In the genomic region with DNA sequence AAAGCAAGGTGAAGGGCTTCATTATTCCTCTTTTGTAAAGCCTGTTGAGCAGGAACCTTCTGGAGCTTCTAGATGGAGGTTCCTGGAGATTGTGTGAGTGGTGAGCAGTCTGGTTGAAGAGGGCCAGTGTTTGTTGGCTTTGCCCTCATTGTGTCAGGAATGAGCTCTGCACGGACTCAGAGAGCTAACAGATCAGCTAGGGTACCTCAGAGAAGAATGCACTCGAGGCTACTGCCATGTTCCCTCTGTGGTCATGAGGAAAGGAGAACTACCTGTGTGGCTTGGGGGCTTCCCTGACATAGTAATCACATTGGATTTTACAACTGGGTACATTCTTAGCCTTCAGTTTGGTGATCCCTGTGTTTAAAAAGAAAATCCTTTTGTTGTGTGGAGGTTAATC, we compare ENCODE assay signal across 13 cellular contexts.
"Had no signal": no experiment of that assay in that cellular context is flagged by ENCODE, and none has a peak within 500 bp of the region (broad histone marks: within the 10 kb centered on the region; RNA-seq: fewer than 3 reads in every experiment).

No MANE protein-coding gene starts in this region.

- H3K27me3 Mint-ChIP-seq: activated T-cell treated with anti-CD3 and anti-CD28 coated beads, Interleukin-2, amount 50 U/mL, for 24 hours had no signal

- H3K36me3 ChIP-seq: ascending aorta, prostate gland, sigmoid colon, spleen, tibial nerve, WERI-Rb-1 had no signal

- H3K4me1 Mint-ChIP-seq: activated CD4-positive, alpha-beta memory T cell treated with anti-CD3 and anti-CD28 coated beads, Interleukin-2, amount 10 ng/mL, durations not matched to agents 7 days and 5 days; activated naive CD4-positive, alpha-beta T cell treated with anti-CD3 and anti-CD28 coated beads, Interleukin-2, amount 10 ng/mL, durations not matched to agents 7 days and 5 days; stimulated activated effector memory CD8-positive, alpha-beta T cell treated with anti-CD3 and anti-CD28 coated beads, Interleukin-12 subunit alpha, Interleukin-12 subunit beta, amount 100 ng/mL, for 72 hours had no signal

- ATAC-seq: esophagus mucosa had no signal

- H3K27me3 ChIP-seq: ascending aorta, sigmoid colon, spleen, tibial nerve had no signal

- H3K27ac Mint-ChIP-seq: activated CD4-positive, alpha-beta memory T cell treated with anti-CD3 and anti-CD28 coated beads, Interleukin-2, amount 10 ng/mL, durations not matched to agents 7 days and 5 days; activated naive CD4-positive, alpha-beta T cell treated with anti-CD3 and anti-CD28 coated beads, Interleukin-2, amount 10 ng/mL, durations not matched to agents 7 days and 5 days; activated T-cell treated with anti-CD3 and anti-CD28 coated beads, Interleukin-2, amount 50 U/mL, for 24 hours; stimulated activated effector memory CD8-positive, alpha-beta T cell treated with anti-CD3 and anti-CD28 coated beads, Interleukin-12 subunit alpha, Interleukin-12 subunit beta, amount 100 ng/mL, for 72 hours had no signal

- DNase-seq: kidney, sigmoid colon, spleen had no signal

- H3K4me3 ChIP-seq: ascending aorta, prostate gland, sigmoid colon, spleen, tibial nerve had no signal

- H3K27ac ChIP-seq: ascending aorta, prostate gland, spleen, WERI-Rb-1 had no signal

- H3K9me3 Mint-ChIP-seq: activated CD4-positive, alpha-beta memory T cell treated with anti-CD3 and anti-CD28 coated beads, Interleukin-2, amount 10 ng/mL, durations not matched to agents 7 days and 5 days; activated naive CD4-positive, alpha-beta T cell treated with anti-CD3 and anti-CD28 coated beads, Interleukin-2, amount 10 ng/mL, durations not matched to agents 7 days and 5 days; activated T-cell treated with anti-CD3 and anti-CD28 coated beads, Interleukin-2, amount 50 U/mL, for 24 hours; nephron progenitor cell; stimulated activated effector memory CD8-positive, alpha-beta T cell treated with anti-CD3 and anti-CD28 coated beads, Interleukin-12 subunit alpha, Interleukin-12 subunit beta, amount 100 ng/mL, for 72 hours had no signal

- H3K36me3 Mint-ChIP-seq: activated naive CD4-positive, alpha-beta T cell treated with anti-CD3 and anti-CD28 coated beads, Interleukin-2, amount 10 ng/mL, durations not matched to agents 7 days and 5 days; stimulated activated effector memory CD8-positive, alpha-beta T cell treated with anti-CD3 and anti-CD28 coated beads, Interleukin-12 subunit alpha, Interleukin-12 subunit beta, amount 100 ng/mL, for 72 hours had no signal

- H3K4me3 Mint-ChIP-seq: activated CD4-positive, alpha-beta memory T cell treated with anti-CD3 and anti-CD28 coated beads, Interleukin-2, amount 10 ng/mL, durations not matched to agents 7 days and 5 days; activated naive CD4-positive, alpha-beta T cell treated with anti-CD3 and anti-CD28 coated beads, Interleukin-2, amount 10 ng/mL, durations not matched to agents 7 days and 5 days; activated T-cell treated with anti-CD3 and anti-CD28 coated beads, Interleukin-2, amount 50 U/mL, for 24 hours; nephron progenitor cell; stimulated activated effector memory CD8-positive, alpha-beta T cell treated with anti-CD3 and anti-CD28 coated beads, Interleukin-12 subunit alpha, Interleukin-12 subunit beta, amount 100 ng/mL, for 72 hours had no signal

- H3K9me3 ChIP-seq: ascending aorta, prostate gland, sigmoid colon, spleen, tibial nerve had no signal
